In the genomic region with DNA sequence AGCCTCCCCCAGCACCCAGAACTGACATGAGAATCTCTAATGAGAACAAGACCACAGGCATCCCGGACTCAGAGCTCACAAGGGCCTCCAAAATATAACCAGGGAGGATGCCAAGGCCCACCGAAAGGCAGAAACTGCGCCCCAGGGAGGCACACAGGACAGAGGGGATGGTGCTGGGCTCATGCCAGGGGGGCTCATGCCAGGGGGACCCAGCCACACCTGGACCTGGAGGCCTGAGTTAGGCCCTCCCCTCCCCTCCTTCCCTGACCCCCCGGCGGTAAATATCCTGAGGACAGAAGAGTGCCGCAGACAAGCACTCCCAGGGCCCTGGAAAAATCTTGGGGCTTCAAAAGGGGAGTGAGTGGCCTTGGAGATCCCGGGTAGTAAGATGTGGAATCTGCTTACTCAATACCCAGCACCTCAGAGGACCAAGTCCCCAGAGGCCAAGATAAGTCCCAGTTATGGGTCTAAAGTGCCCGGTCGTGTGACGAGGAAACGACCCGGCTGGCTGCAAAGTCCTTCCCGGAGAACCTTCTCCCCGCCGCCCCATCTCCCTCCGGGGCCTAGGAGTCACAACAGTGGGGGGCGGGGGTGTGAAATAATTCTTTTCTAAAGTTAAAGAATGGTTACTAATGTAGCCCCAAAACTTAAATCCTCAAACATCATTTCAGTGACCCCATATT, we compare ENCODE assay signal across 1 cellular context.
TF ChIP-seq lines count a peak whose summit lies in the region.

No MANE protein-coding gene starts in this region.

TF ChIP-seq in HCT116, 20 proteins besides CTCF, POLR2A, EP300 and RAD21 (continued from another document):
- TF ChIP-seq, protein P1, sequence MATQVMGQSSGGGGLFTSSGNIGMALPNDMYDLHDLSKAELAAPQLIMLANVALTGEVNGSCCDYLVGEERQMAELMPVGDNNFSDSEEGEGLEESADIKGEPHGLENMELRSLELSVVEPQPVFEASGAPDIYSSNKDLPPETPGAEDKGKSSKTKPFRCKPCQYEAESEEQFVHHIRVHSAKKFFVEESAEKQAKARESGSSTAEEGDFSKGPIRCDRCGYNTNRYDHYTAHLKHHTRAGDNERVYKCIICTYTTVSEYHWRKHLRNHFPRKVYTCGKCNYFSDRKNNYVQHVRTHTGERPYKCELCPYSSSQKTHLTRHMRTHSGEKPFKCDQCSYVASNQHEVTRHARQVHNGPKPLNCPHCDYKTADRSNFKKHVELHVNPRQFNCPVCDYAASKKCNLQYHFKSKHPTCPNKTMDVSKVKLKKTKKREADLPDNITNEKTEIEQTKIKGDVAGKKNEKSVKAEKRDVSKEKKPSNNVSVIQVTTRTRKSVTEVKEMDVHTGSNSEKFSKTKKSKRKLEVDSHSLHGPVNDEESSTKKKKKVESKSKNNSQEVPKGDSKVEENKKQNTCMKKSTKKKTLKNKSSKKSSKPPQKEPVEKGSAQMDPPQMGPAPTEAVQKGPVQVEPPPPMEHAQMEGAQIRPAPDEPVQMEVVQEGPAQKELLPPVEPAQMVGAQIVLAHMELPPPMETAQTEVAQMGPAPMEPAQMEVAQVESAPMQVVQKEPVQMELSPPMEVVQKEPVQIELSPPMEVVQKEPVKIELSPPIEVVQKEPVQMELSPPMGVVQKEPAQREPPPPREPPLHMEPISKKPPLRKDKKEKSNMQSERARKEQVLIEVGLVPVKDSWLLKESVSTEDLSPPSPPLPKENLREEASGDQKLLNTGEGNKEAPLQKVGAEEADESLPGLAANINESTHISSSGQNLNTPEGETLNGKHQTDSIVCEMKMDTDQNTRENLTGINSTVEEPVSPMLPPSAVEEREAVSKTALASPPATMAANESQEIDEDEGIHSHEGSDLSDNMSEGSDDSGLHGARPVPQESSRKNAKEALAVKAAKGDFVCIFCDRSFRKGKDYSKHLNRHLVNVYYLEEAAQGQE (IDR thresholded peaks at IDR 0.05; ENCODE audit: low read depth) = no peak
- TF ChIP-seq ELF1 (IDR thresholded peaks at IDR 0.05; ENCODE audit: borderline replicate concordance, low read depth) (no peak), ZNF274 (IDR thresholded peaks at IDR 0.05; ENCODE audit: low read depth, low read length) (no peak)
